9 cellular contexts compared by ENCODE assay signal in the genomic region with DNA sequence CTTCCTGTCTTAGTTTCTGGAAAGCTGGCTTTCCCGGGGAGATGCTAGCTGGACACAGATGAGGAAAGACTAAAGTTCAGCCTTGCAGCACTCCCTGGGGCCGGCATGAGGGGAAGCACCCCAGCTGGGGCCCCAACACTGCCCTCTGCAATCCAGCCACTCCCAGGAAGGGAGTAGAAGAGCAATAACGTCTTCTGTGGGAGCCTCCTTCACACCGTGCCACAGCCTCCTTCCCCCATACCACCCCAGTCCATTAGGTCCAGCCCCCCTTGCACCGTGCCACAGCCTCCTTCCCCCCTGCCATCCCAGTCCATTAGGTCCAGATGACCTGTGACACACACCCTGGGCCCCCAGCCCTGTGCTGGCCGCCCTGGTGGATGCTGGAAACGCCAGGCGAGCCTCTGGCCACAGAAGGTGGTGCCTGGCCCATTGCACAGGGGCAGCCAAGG. TPM values are rescaled to one million over a fixed set of nuclear protein-coding genes. Genes with fewer than 3 reads are reported as not detected.
DNase-seq lines count a peak whose midpoint lies in the region; ATAC-seq and TF ChIP-seq lines count a peak whose summit lies in the region.
"Had no signal": no experiment of that assay in that cellular context is flagged by ENCODE, and none has a peak within 500 bp of the region (broad histone marks: within the 10 kb centered on the region; RNA-seq: fewer than 3 reads in every experiment).

No MANE protein-coding gene starts in this region.

- H3K9ac ChIP-seq in MM.1S (ENCODE audit: low read length) (no peak overlapping the region), skeletal muscle satellite cell (ENCODE audit: low read depth, low read length) (peak overlapping the region; percentile 23)

- TF ChIP-seq CTCF in MM.1S (IDR thresholded peaks at IDR 0.05; ENCODE audit: low read length), result no peak
- no peak for TF ChIP-seq CTCF in progenitor cell of endocrine pancreas (IDR thresholded peaks at IDR 0.05; ENCODE audit: unreplicated experiment)

- H3K9me3 ChIP-seq in MM.1S (replicated peaks; ENCODE audit: insufficient read depth, low read length), result no peaks in the 10 kb centered on the region
- H3K9me3 ChIP-seq in skeletal muscle satellite cell (replicated peaks; ENCODE audit: low read length), result no peaks in the 10 kb centered on the region
- H3K9me3 ChIP-seq: tibial nerve had no signal

- H3K4me2 ChIP-seq in MM.1S (ENCODE audit: low read depth, low read length), result peak overlapping the region; percentile 27; the same call in 1 of the 2 replicates
- peak overlapping the region; percentile 85 for H3K4me2 ChIP-seq in skeletal muscle satellite cell (ENCODE audit: low read length)

- no peak for DNase-seq in T-helper 1 cell
- no peak for DNase-seq in MM.1S
- no peak for DNase-seq in central memory CD8-positive, alpha-beta T cell (ENCODE audit: low spot score in 2 of 2)
- no peak for DNase-seq in progenitor cell of endocrine pancreas (ENCODE audit: low spot score, unreplicated experiment)
- no peak for DNase-seq in glomerular visceral epithelial cell (ENCODE audit: extremely low spot score)
- DNase-seq in NK-92 (lab: John Stamatoyannopoulos, UW; ENCODE audit: unreplicated experiment), result no peak

- H3K36me3 Mint-ChIP-seq in T-helper 1 cell treated with Interleukin-12 subunit alpha and Interleukin-12 subunit beta and Interleukin-4 antibody, amounts not matched to agents 30 μg/mL and 1 μg/mL, for 36 hours (ENCODE audit: low read depth), result no peaks in the 10 kb centered on the region
- peaks cover 2% of the 10 kb centered on the region for H3K36me3 Mint-ChIP-seq in central memory CD8-positive, alpha-beta T cell (ENCODE audit: insufficient read depth)
- no peaks in the 10 kb centered on the region for H3K36me3 Mint-ChIP-seq in progenitor cell of endocrine pancreas (ENCODE audit: insufficient read depth)

- ATAC-seq in central memory CD8-positive, alpha-beta T cell (replicated peaks; ENCODE audit: extremely low read depth, poor library complexity, severe bottlenecking), result no peak

- H3F3A ChIP-seq in MM.1S (ENCODE audit: insufficient read depth, low read length), result no peaks in the 10 kb centered on the region

- H3K27ac Mint-ChIP-seq in T-helper 1 cell treated with Interleukin-12 subunit alpha and Interleukin-12 subunit beta and Interleukin-4 antibody, amounts not matched to agents 30 μg/mL and 1 μg/mL, for 36 hours, result peak overlapping the region; percentile 80
- H3K27ac Mint-ChIP-seq in central memory CD8-positive, alpha-beta T cell (ENCODE audit: low read depth), result peak overlapping the region; percentile 14
- no peak overlapping the region for H3K27ac Mint-ChIP-seq in progenitor cell of endocrine pancreas

- H3K27me3 Mint-ChIP-seq in T-helper 1 cell treated with Interleukin-12 subunit alpha and Interleukin-12 subunit beta and Interleukin-4 antibody, amounts not matched to agents 30 μg/mL and 1 μg/mL, for 36 hours (ENCODE audit: low read depth), result peaks cover 37% of the 10 kb centered on the region
- no peaks in the 10 kb centered on the region for H3K27me3 Mint-ChIP-seq in central memory CD8-positive, alpha-beta T cell
- H3K27me3 Mint-ChIP-seq in progenitor cell of endocrine pancreas, result peaks cover 44% of the 10 kb centered on the region

- peaks cover 14% of the 10 kb centered on the region for H3K4me1 Mint-ChIP-seq in T-helper 1 cell treated with Interleukin-12 subunit alpha and Interleukin-12 subunit beta and Interleukin-4 antibody, amounts not matched to agents 30 μg/mL and 1 μg/mL, for 36 hours (ENCODE audit: low read depth)
- H3K4me1 Mint-ChIP-seq in central memory CD8-positive, alpha-beta T cell, result peaks cover 39% of the 10 kb centered on the region
- H3K4me1 Mint-ChIP-seq in progenitor cell of endocrine pancreas (ENCODE audit: low read depth), result no peaks in the 10 kb centered on the region

- 0 out of 2 replicates have a peak overlapping the region, but pooled peaks have one; percentile 2 for H2AFZ ChIP-seq in MM.1S (ENCODE audit: low read length)

- H3K79me2 ChIP-seq in MM.1S (ENCODE audit: low read length), result no peaks in the 10 kb centered on the region

- H3K36me3 ChIP-seq in MM.1S (replicated peaks; ENCODE audit: insufficient read depth, low read length) (no peaks in the 10 kb centered on the region), skeletal muscle satellite cell (ENCODE audit: insufficient read depth, low read length) (no peaks in the 10 kb centered on the region)
- H3K36me3 ChIP-seq: tibial nerve had no signal

- H3K9me3 Mint-ChIP-seq in T-helper 1 cell treated with Interleukin-12 subunit alpha and Interleukin-12 subunit beta and Interleukin-4 antibody, amounts not matched to agents 30 μg/mL and 1 μg/mL, for 36 hours, result no peaks in the 10 kb centered on the region
- H3K9me3 Mint-ChIP-seq in central memory CD8-positive, alpha-beta T cell, result no peaks in the 10 kb centered on the region
- H3K9me3 Mint-ChIP-seq in progenitor cell of endocrine pancreas (ENCODE audit: low read depth), result no peaks in the 10 kb centered on the region

- H3K4me3 Mint-ChIP-seq in T-helper 1 cell treated with Interleukin-12 subunit alpha and Interleukin-12 subunit beta and Interleukin-4 antibody, amounts not matched to agents 30 μg/mL and 1 μg/mL, for 36 hours, result peak overlapping the region; percentile 9
- H3K4me3 Mint-ChIP-seq in central memory CD8-positive, alpha-beta T cell, result peak overlapping the region; percentile 23
- no peak overlapping the region for H3K4me3 Mint-ChIP-seq in progenitor cell of endocrine pancreas (ENCODE audit: low read depth)

- H3K9me2 ChIP-seq in MM.1S (replicated peaks; ENCODE audit: insufficient read depth, low read length), result no peaks in the 10 kb centered on the region

- no peaks in the 10 kb centered on the region for H4K20me1 ChIP-seq in MM.1S (ENCODE audit: insufficient read depth, low read length)

- H3K27me3 ChIP-seq in MM.1S (replicated peaks; ENCODE audit: insufficient read depth, low read length) (no peaks in the 10 kb centered on the region), skeletal muscle satellite cell (ENCODE audit: control insufficient read depth, insufficient read depth, low read length) (peaks cover 33% of the 10 kb centered on the region)

- H3K4me3 ChIP-seq in MM.1S (ENCODE audit: low read length), result no peak overlapping the region
- peak overlapping the region; percentile 60 for H3K4me3 ChIP-seq in skeletal muscle satellite cell (ENCODE audit: low read length)
- H3K4me3 ChIP-seq: tibial nerve had no signal

- H3K27ac ChIP-seq in MM.1S (ENCODE audit: low read length), result no peak overlapping the region
- H3K27ac ChIP-seq: tibial nerve had no signal

- H3K4me1 ChIP-seq in MM.1S (ENCODE audit: low read length) (peaks cover 17% of the 10 kb centered on the region), skeletal muscle satellite cell (ENCODE audit: control insufficient read depth, insufficient read depth, low read length) (peaks cover 10% of the 10 kb centered on the region)

RNA-seq across cellular contexts. Expression of gene PRDM11, which starts 44.1 kb away (rescaled TPM):
- total RNA-seq in skeletal muscle satellite cell (2012; rRNA removed), result 1.8 and 2.4 TPM in 2 replicates
- 23.7 and 27.1 TPM in 2 replicates for total RNA-seq in progenitor cell of endocrine pancreas
